Comparison of ENCODE assay signal across 28 cellular contexts in the genomic region with DNA sequence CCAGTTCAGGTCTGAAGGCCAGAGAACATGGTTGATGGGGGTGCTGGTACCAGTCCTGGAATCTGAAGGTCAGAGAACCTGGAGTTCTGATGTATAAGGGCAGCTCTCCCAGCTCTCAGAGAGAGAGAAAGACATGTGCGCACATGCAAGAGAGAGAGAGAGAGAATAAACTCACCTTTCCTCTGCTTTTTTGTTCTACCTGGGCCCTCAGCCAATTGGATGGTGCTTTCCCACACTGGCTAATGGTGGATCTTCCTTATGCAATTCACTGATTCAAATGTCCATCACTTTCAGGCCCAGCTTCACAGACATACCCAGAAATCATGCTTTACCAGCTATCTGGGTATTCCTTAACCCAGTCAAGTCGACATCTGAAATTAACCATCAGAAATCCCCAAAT.
"Had no signal": no experiment of that assay in that cellular context is flagged by ENCODE, and none has a peak within 500 bp of the region (broad histone marks: within the 10 kb centered on the region; RNA-seq: fewer than 3 reads in every experiment).

No MANE protein-coding gene starts in this region.

- DNase-seq: nephron progenitor cell; nucleus accumbens; ovary; posterior cingulate gyrus; psoas muscle; right cardiac atrium; right lobe of liver; sigmoid colon; stimulated activated CD4-positive, alpha-beta T cell treated with anti-CD3 and anti-CD28 coated beads, Interleukin-15, amount 100 ng/mL, for 24 hours; stimulated activated CD4-positive, alpha-beta T cell treated with anti-CD3 and anti-CD28 coated beads, Interleukin-2, amount 100 ng/mL, for 24 hours; stimulated activated CD4-positive, alpha-beta T cell treated with anti-CD3 and anti-CD28 coated beads, Interleukin-2, amount 100 ng/mL, for 48 hours; stimulated activated CD4-positive, alpha-beta T cell treated with anti-CD3 and anti-CD28 coated beads, Interleukin-4, amount 100 ng/mL, for 24 hours; stimulated activated naive B cell treated with anti-CD40 and anti-IgM and Interleukin-4, amounts not matched to agents 10 μg/mL and 1 μg/mL and 100 μg/mL, for 72 hours; stimulated activated naive CD4-positive, alpha-beta T cell treated with Interleukin-2 at 50 U/mL for 16 hours; stomach; thyroid gland; trophoblast cell; upper lobe of left lung had no signal

- H3K79me2 ChIP-seq: parathyroid adenoma had no signal

- H3K36me3 ChIP-seq: neutrophil, ovary, right lobe of liver, sigmoid colon, stomach, thoracic aorta, thyroid gland, tibial nerve, upper lobe of left lung, vagina had no signal

- H3K4me3 Mint-ChIP-seq: natural killer cell treated with Interleukin-12 subunit alpha and Interleukin-12 subunit beta and Interleukin-15 and Interleukin-18, amount 100 ng/mL, for 72 hours; nephron progenitor cell; neural crest cell; stimulated activated effector memory CD8-positive, alpha-beta T cell treated with anti-CD3 and anti-CD28 coated beads, Interleukin-12 subunit alpha, Interleukin-12 subunit beta, amount 100 ng/mL, for 72 hours; stimulated activated naive B cell treated with anti-CD40 and anti-IgM and Interleukin-4, amounts not matched to agents 10 μg/mL and 1 μg/mL and 100 μg/mL, for 72 hours; stimulated activated naive CD8-positive, alpha-beta T cell treated with anti-CD3 and anti-CD28 coated beads, Interleukin-15, Interleukin-2, amounts not matched to agents 100 ng/mL and 50 ng/mL, for 24 hours had no signal

- H3K36me3 Mint-ChIP-seq: natural killer cell treated with Interleukin-12 subunit alpha and Interleukin-12 subunit beta and Interleukin-15 and Interleukin-18, amount 100 ng/mL, for 72 hours; stimulated activated effector memory CD8-positive, alpha-beta T cell treated with anti-CD3 and anti-CD28 coated beads, Interleukin-12 subunit alpha, Interleukin-12 subunit beta, amount 100 ng/mL, for 72 hours; stimulated activated naive B cell treated with anti-CD40 and anti-IgM and Interleukin-4, amounts not matched to agents 10 μg/mL and 1 μg/mL and 100 μg/mL, for 72 hours had no signal

- H3K27me3 Mint-ChIP-seq: progenitor cell of endocrine pancreas; stimulated activated naive CD8-positive, alpha-beta T cell treated with anti-CD3 and anti-CD28 coated beads, Interleukin-15, Interleukin-2, amounts not matched to agents 100 ng/mL and 50 ng/mL, for 24 hours had no signal

- H3K9ac ChIP-seq: parathyroid adenoma had no signal

- H3K4me1 ChIP-seq: parathyroid adenoma, psoas muscle, right lobe of liver, sigmoid colon, stomach, thyroid gland, tibial nerve, upper lobe of left lung, vagina had no signal

- H3K27ac ChIP-seq: neutrophil, ovary, parathyroid adenoma, psoas muscle, right lobe of liver, sigmoid colon, stomach, thoracic aorta, thyroid gland, tibial nerve, upper lobe of left lung, vagina had no signal

- H3K9me3 Mint-ChIP-seq: stimulated activated naive CD8-positive, alpha-beta T cell treated with anti-CD3 and anti-CD28 coated beads, Interleukin-15, Interleukin-2, amounts not matched to agents 100 ng/mL and 50 ng/mL, for 24 hours had no signal

- H3K9me3 ChIP-seq: neutrophil, ovary, psoas muscle, right lobe of liver, sigmoid colon, thoracic aorta, thyroid gland, vagina had no signal

- H3K4me1 Mint-ChIP-seq: stimulated activated effector memory CD8-positive, alpha-beta T cell treated with anti-CD3 and anti-CD28 coated beads, Interleukin-12 subunit alpha, Interleukin-12 subunit beta, amount 100 ng/mL, for 72 hours; stimulated activated naive B cell treated with anti-CD40 and anti-IgM and Interleukin-4, amounts not matched to agents 10 μg/mL and 1 μg/mL and 100 μg/mL, for 72 hours had no signal

- H3K4me3 ChIP-seq: ovary, psoas muscle, right lobe of liver, sigmoid colon, stomach, thoracic aorta, thyroid gland, tibial nerve, upper lobe of left lung, vagina had no signal

- H3K27ac Mint-ChIP-seq: natural killer cell treated with Interleukin-12 subunit alpha and Interleukin-12 subunit beta and Interleukin-15 and Interleukin-18, amount 100 ng/mL, for 72 hours; nephron progenitor cell; progenitor cell of endocrine pancreas; stimulated activated effector memory CD8-positive, alpha-beta T cell treated with anti-CD3 and anti-CD28 coated beads, Interleukin-12 subunit alpha, Interleukin-12 subunit beta, amount 100 ng/mL, for 72 hours; stimulated activated naive B cell treated with anti-CD40 and anti-IgM and Interleukin-4, amounts not matched to agents 10 μg/mL and 1 μg/mL and 100 μg/mL, for 72 hours; stimulated activated naive CD8-positive, alpha-beta T cell treated with anti-CD3 and anti-CD28 coated beads, Interleukin-15, Interleukin-2, amounts not matched to agents 100 ng/mL and 50 ng/mL, for 24 hours had no signal

- H3K27me3 ChIP-seq: neutrophil, ovary, right lobe of liver, sigmoid colon, stomach, thyroid gland, tibial nerve, upper lobe of left lung, vagina had no signal
